ENCODE assay signal across 18 cellular contexts in the genomic region with DNA sequence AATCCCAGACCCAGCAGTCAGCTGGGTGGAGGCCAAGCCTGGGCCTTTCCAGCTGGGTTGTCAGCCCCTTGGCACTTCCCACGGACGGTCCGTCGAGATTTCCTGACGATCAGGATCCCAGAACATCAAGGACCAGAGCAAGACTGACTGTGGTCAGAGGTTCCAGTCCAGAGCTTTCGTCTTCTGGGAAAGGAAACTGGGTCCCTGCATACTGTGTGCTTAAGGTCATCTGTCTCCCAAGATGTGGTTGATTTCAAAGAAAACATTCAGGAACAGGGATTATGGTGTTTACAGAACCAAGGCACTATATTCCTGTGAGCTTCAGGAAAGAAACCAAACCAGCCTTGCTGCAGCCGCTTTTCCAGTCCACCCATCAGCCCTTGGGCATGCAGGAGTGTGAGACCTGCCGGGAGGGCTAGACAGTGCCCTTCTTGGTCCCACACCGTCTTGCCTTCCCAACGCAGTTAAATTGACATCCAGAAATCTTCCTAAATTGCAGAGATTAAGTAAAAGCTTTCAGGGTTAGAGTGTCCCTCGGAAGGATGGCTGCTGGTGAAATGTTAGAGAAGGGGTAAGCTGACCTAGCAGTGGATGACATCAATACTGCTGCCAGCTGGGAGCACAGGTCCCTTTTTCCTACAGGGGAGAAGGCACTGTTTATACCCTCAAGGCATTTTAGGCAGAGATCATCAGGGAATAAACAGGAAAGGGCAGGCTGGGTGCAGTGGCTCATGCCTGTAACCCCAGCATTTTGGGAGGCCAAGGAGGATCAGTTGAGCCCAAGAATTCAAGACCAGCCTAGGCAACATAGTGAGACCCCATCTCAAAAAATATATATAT. TPM values are rescaled to one million over a fixed set of nuclear protein-coding genes. Genes with fewer than 3 reads are reported as not detected.
DNase-seq lines count a peak whose midpoint lies in the region; ATAC-seq, FAIRE-seq and TF ChIP-seq lines count a peak whose summit lies in the region.
"Had no signal": no experiment of that assay in that cellular context is flagged by ENCODE, and none has a peak within 500 bp of the region (broad histone marks: within the 10 kb centered on the region; RNA-seq: fewer than 3 reads in every experiment).

No MANE protein-coding gene starts in this region.

- TF ChIP-seq POLR2A in Peyer's patch (IDR thresholded peaks at IDR 0.05) = no peak

- H3K27me3 ChIP-seq in Peyer's patch = no peaks in the 10 kb centered on the region

- DNase-seq in Daoy (ENCODE audit: low read depth) (peak; percentile 33), Peyer's patch (no peak), fibroblast of peridontal ligament (ENCODE audit: extremely low read depth) (peak; percentile 55), renal cortical epithelial cell (ENCODE audit: low read depth) (peak; percentile 95), HTR-8/SVneo (ENCODE audit: insufficient read length, low spot score) (no peak), OCI-M1 (lab: John Stamatoyannopoulos, UW) (no peak)
- DNase-seq in activated CD4-positive, alpha-beta T cell treated with anti-CD3 and anti-CD28 coated beads for 4 hours = no peak
- DNase-seq: activated CD8-positive, alpha-beta T cell treated with anti-CD3 and anti-CD28 coated beads, Interleukin-2, amount 10 ng/mL, durations not matched to agents 7 days and 5 days; activated naive CD4-positive, alpha-beta T cell; central memory CD4-positive, alpha-beta T cell; erythroblast; NCI-H2227 treated with DMSO at 0.1 percent for 48 hours; psoas muscle; stimulated activated CD4-positive, alpha-beta T cell treated with anti-CD3 and anti-CD28 coated beads, Interleukin-4, amount 100 ng/mL, for 4 hours; stimulated activated naive CD4-positive, alpha-beta T cell treated with Interleukin-2 at 50 U/mL for 16 hours had no signal

- no peaks in the 10 kb centered on the region for H3K9me3 ChIP-seq in Peyer's patch
- H3K9me3 ChIP-seq: psoas muscle had no signal

- FAIRE-seq in HTR-8/SVneo (lab: Jason Lieb, UNC) = no peak
- FAIRE-seq: H1 had no signal

- no peak overlapping the region for H3K4me3 ChIP-seq in Peyer's patch
- H3K4me3 ChIP-seq: psoas muscle had no signal

- no peaks in the 10 kb centered on the region for H3K36me3 ChIP-seq in Peyer's patch

- no peak for ATAC-seq in HG02763 (IDR thresholded peaks at IDR 0.05; ENCODE audit: unreplicated experiment)
- ATAC-seq: activated CD8-positive, alpha-beta T cell treated with anti-CD3 and anti-CD28 coated beads, Interleukin-2, amount 10 ng/mL, durations not matched to agents 7 days and 5 days; psoas muscle had no signal

- TF ChIP-seq CTCF in Peyer's patch (IDR thresholded peaks at IDR 0.05) = no peak

- H3K27ac ChIP-seq in Peyer's patch = peak overlapping the region in 3 of 4 donors; percentile 39 to 93 (median 46)
- H3K27ac ChIP-seq: psoas muscle had no signal

- peaks cover 0 to 12% (median 0%) of the 10 kb centered on the region in 4 donors for H3K4me1 ChIP-seq in Peyer's patch
- H3K4me1 ChIP-seq: psoas muscle had no signal

RNA-seq across cellular contexts. Expression of a gene that starts 5.0 kb away (rescaled TPM):
- total RNA-seq in Daoy (2014; rRNA removed; shearing (Covaris generic)) = 2.7 TPM in 1 of 2 replicates, not detected in the other
- total RNA-seq in Peyer's patch = 100 to 1,000 TPM in 3 of 4 donors, 10 to 100 TPM in 1; 39.6 to 444 (median 348) TPM
- 1.7 and 148 TPM in 2 replicates for total RNA-seq in renal cortical epithelial cell
- total RNA-seq: activated CD8-positive, alpha-beta T cell treated with anti-CD3 and anti-CD28 coated beads, Interleukin-2, amount 10 ng/mL, durations not matched to agents 7 days and 5 days; G401 had no signal

RNA-seq across cellular contexts. Expression of a gene that starts 16.7 kb away (rescaled TPM):
- 97.5 and 99.7 TPM in 2 replicates for total RNA-seq in Daoy (2014; rRNA removed; shearing (Covaris generic))
- total RNA-seq in Peyer's patch (10 to 100 TPM; 11.6 to 31.4 (median 15.0) TPM), renal cortical epithelial cell (51.3 and 72.8 TPM in 2 replicates)

RNA-seq across cellular contexts. Expression of a gene that starts 20.6 kb away (rescaled TPM):
- total RNA-seq in Daoy (2014; rRNA removed; shearing (Covaris generic)) = 5.2 and 5.9 TPM in 2 replicates
- total RNA-seq in Peyer's patch (10 to 100 TPM in 2 of 4 donors, 1 to 10 TPM in 2; 7.4 to 19.3 (median 12.3) TPM), renal cortical epithelial cell (8.4 and 25.5 TPM in 2 replicates)

RNA-seq across cellular contexts. Expression of a gene that starts 34.7 kb away (rescaled TPM):
- 3.3 and 5.5 TPM in 2 replicates for total RNA-seq in Daoy (2014; rRNA removed; shearing (Covaris generic))
- total RNA-seq in Peyer's patch (1,000 to 10,000 TPM in 2 of 4 donors, 100 to 1,000 TPM in 2; 158 to 1,321 (median 873) TPM), renal cortical epithelial cell (535 and 1,121 TPM in 2 replicates)

RNA-seq across cellular contexts. Expression of a gene that starts 36.6 kb away (rescaled TPM):
- total RNA-seq in Daoy (2014; rRNA removed; shearing (Covaris generic)) = 0.23 and 0.45 TPM in 2 replicates
- total RNA-seq in Peyer's patch = 10 to 100 TPM in 3 of 4 donors, 1 to 10 TPM in 1; 5.0 to 51.0 (median 22.8) TPM
- 0.87 and 1.4 TPM in 2 replicates for total RNA-seq in renal cortical epithelial cell

Comparison
In these comparisons a context has a peak if more than half of its experiments do, and no peak if none do; other contexts are left out.
1. DNase-seq: peak in Daoy (single experiment), fibroblast of peridontal ligament (single experiment) and renal cortical epithelial cell (single experiment); none in Peyer's patch (0 of 3), activated CD4-positive, alpha-beta T cell treated with anti-CD3 and anti-CD28 coated beads for 4 hours (0 of 2), HTR-8/SVneo (single experiment) and OCI-M1 (single experiment).